Comparison of ENCODE assay signal across 19 cellular contexts in the genomic region with DNA sequence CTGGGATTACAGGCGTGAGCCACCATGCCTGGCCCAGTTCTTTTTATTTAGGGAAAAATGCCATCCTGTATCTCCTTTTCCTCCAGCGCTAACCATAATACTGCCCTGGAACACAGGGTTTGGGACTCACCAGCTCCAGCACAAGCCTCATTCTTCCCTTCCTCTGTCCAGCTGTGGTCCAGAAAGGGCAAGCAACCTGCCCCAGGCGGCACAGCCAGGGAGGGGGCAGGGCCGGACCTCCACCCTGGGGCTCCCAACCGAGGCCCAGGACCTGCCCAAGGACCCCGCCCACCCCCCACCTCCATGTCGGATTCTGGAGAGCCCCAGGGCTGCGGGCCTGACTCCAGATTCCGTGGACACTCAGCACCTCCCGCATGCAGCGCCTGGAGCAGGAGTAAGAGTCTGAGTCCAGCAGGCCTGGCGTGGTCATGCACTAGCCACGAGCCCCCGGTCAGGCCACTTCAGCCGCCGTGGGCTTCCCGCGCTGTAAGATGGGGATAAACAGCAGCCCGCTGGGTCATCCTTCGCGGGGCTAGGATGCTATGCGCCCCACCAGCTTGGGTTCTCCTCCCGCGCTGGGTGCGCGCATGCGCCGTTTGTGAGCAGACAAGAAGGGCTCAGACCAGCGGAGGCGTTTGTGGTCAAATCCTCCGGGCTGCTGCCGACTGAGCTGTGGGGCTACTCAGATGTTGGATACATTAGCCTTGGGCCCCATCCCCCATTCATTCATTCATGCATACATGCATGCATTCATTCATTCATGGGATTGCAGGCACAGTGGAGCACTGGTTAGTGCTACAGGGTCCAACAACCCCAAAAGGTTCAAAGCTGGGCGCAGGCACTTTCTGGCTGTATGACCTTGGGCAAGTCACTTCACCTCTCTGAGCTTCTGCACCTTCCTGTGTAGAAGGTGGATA. TPM values are rescaled to one million over a fixed set of nuclear protein-coding genes. Genes with fewer than 3 reads are reported as not detected.
"Had no signal": no experiment of that assay in that cellular context is flagged by ENCODE, and none has a peak within 500 bp of the region (broad histone marks: within the 10 kb centered on the region; RNA-seq: fewer than 3 reads in every experiment).

No MANE protein-coding gene starts in this region.

- H3K9ac ChIP-seq: parathyroid adenoma had no signal

- ATAC-seq: activated CD8-positive, alpha-beta T cell treated with anti-CD3 and anti-CD28 coated beads, Interleukin-2, amount 10 ng/mL, durations not matched to agents 7 days and 5 days; activated naive CD4-positive, alpha-beta T cell treated with anti-CD3 and anti-CD28 coated beads, Interleukin-2, amount 50 U/mL, for 72 hours; foreskin keratinocyte; naive thymus-derived CD8-positive, alpha-beta T cell; stimulated activated naive B cell treated with anti-CD40 and anti-IgM and Interleukin-4, amounts not matched to agents 10 μg/mL and 1 μg/mL and 100 μg/mL, for 72 hours had no signal

- H3K9me3 ChIP-seq: neutrophil, tibial nerve had no signal

- H3K4me3 ChIP-seq: tibial nerve had no signal

- DNase-seq: activated B cell treated with CpG ODN at 0.5 μM for 24 hours; activated CD4-positive, alpha-beta T cell treated with anti-CD3 and anti-CD28 coated beads for 48 hours; activated CD8-positive, alpha-beta memory T cell treated with anti-CD3 and anti-CD28 coated beads, Interleukin-2, amount 50 U/mL, for 4 hours; activated CD8-positive, alpha-beta T cell treated with anti-CD3 and anti-CD28 coated beads, Interleukin-2, amount 10 ng/mL, durations not matched to agents 7 days and 5 days; activated effector memory CD4-positive, alpha-beta T cell treated with anti-CD3 and anti-CD28 coated beads, Interleukin-2, amount 50 U/mL, for 16 hours; activated T-cell treated with anti-CD3 and anti-CD28 coated beads, Interleukin-2, amount 50 U/mL, for 48 hours; amygdala; effector memory CD4-positive, alpha-beta T cell; foreskin keratinocyte; retina; stimulated activated CD4-positive, alpha-beta T cell treated with anti-CD3 and anti-CD28 coated beads, Interleukin-15, amount 100 ng/mL, for 24 hours; stimulated activated CD4-positive, alpha-beta T cell treated with anti-CD3 and anti-CD28 coated beads, Interleukin-4, amount 100 ng/mL, for 1 hour; stimulated activated naive B cell treated with anti-CD40 and anti-IgM and Interleukin-4, amounts not matched to agents 10 μg/mL and 1 μg/mL and 100 μg/mL, for 72 hours had no signal

- H3K36me3 ChIP-seq: neutrophil, tibial nerve had no signal

- H3K27me3 ChIP-seq: neutrophil, tibial nerve had no signal

- H3K4me1 ChIP-seq: foreskin keratinocyte, parathyroid adenoma had no signal

- H3K27ac ChIP-seq: foreskin keratinocyte, neutrophil, parathyroid adenoma had no signal

- H2AFZ ChIP-seq: parathyroid adenoma had no signal

- H3K79me2 ChIP-seq: parathyroid adenoma had no signal

RNA-seq across cellular contexts. Expression of gene TMEM119, which starts 16.3 kb away (rescaled TPM):
- total RNA-seq: activated B cell treated with CpG ODN at 0.5 μM for 24 hours; activated CD8-positive, alpha-beta T cell treated with anti-CD3 and anti-CD28 coated beads, Interleukin-2, amount 10 ng/mL, durations not matched to agents 7 days and 5 days; foreskin keratinocyte; lung microvascular endothelial cell had no signal
